In the genomic region with DNA sequence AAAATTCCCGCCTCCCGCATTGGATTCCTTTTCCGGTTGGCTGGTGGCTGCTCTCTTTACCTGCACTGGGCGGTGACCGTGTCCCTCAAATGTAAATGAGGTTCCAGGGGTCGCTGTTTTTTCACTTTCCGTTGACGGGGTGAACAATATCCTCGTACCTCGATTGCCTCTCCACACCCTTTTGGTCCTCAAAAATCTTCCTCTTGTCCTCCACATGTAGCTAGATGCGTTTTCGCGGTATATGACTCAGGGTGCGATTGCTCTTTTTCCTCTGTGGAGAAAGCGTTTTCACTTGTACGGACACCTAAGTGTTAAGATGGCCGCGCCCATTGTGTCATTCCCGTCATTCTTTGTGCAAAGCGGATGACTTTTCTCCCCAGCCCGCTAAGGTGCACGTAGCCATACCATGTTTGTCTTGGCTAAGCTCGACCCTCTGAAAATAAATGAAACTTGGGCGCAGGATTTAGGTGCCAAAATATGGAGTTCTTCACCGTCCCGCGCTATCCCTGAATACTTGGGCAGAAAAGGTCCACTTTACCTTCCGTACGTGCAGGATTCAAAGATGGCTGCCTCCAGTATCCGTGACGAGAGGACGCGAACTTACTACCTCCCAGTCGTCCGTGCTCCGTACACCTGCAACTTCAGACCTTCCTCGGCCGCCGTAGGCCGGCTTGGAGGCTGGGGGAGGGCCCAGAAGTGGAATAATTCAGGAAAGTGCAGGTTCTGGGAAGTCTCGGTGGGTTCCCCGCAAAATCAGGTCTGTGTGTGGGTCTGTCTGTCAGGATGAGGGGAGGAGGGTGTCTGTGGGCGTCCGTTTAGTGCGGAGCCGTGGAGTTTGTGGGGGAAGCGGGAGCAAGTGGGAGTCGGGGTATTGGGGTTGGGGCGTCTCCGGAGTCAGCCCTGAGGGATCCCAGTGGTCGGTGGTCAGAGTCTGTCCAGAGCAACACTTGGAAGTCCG, we compare ENCODE assay signal across 8 cellular contexts. TPM values are rescaled to one million over a fixed set of nuclear protein-coding genes. Genes with fewer than 3 reads are reported as not detected.
A peak's percentile ranks its signal among the peaks of the same experiment; 100 is the strongest.
DNase-seq lines count a peak whose midpoint lies in the region; ATAC-seq and TF ChIP-seq lines count a peak whose summit lies in the region.

A gene (plus strand): TSS at position 689 of the 958 bp plus-strand sequence. CDS start 8,749 bp downstream, outside the sequence.

- H3K27ac ChIP-seq in AG04450 (ENCODE audit: low read depth, low read length), result peak within 1 kb of the TSS; percentile 61
- H3K27ac ChIP-seq in colonic mucosa, result peak within 1 kb of the TSS; percentile 73

- H3K4me1 ChIP-seq in colonic mucosa, result peaks cover 6% of the 10 kb centered on the region

- DNase-seq in AG04450 (ENCODE audit: low read depth, low spot score) (peak; percentile 81), NCI-H446 (lab: John Stamatoyannopoulos, UW) (peak; percentile 85 to 88), colonic mucosa (peak; percentile 94), kidney tubule cell (ENCODE audit: low spot score) (peak; percentile 95)
- DNase-seq in activated CD4-positive, alpha-beta T cell treated with anti-CD3 and anti-CD28 coated beads for 4 hours, result peak; percentile 85 to 89
- DNase-seq in stimulated activated CD4-positive, alpha-beta T cell treated with anti-CD3 and anti-CD28 coated beads, Interleukin-1b, Interleukin-23, amount 100 ng/mL, for 1 hour (ENCODE audit: low read depth in 2 of 2), result peak; percentile 66 to 67

- H3K27me3 ChIP-seq in AG04450 (ENCODE audit: control insufficient read depth, insufficient read depth, low read length) (no peaks in the 10 kb centered on the region), colonic mucosa (no peaks in the 10 kb centered on the region)

- intact Hi-C loops in colonic mucosa (cut with DNase I), result loop anchor here (5.0 to 10.0 kb wide), 3 partner anchors 40 to 80 kb away; a partner anchor contains a TSS

- peak within 1 kb of the TSS; percentile 85 to 86 for H3K9ac ChIP-seq in colonic mucosa (ENCODE audit: low read depth in 2 of 2, low read length in 2 of 2)

- ATAC-seq in GM18873 (IDR thresholded peaks at IDR 0.05; ENCODE audit: low FRiP score, unreplicated experiment) (peak; percentile 59), HG03196 (IDR thresholded peaks at IDR 0.05; ENCODE audit: unreplicated experiment) (peak; percentile 87)

- H3K4me3 ChIP-seq in AG04450 (ENCODE audit: low read depth, low read length), result peak within 1 kb of the TSS; percentile 93
- H3K4me3 ChIP-seq in colonic mucosa, result peak within 1 kb of the TSS; percentile 80

- POLR2A ChIA-PET in AG04450 (lab: Yijun Ruan, JAX), result no interaction called here

- no peaks in the 10 kb centered on the region for H3K36me3 ChIP-seq in colonic mucosa

- TF ChIP-seq CTCF in AG04450 (IDR thresholded peaks at IDR 0.05; ENCODE audit: low read depth, low read length), result peak; percentile 22; the same call in 1 of the 2 replicates
- TF ChIP-seq CTCF in colonic mucosa (IDR thresholded peaks at IDR 0.05), result peak; percentile 11

- H3K9me3 ChIP-seq in AG04450 (ENCODE audit: control insufficient read depth, insufficient read depth, low read length) (peaks cover 21% of the 10 kb centered on the region), colonic mucosa (peaks cover 11% of the 10 kb centered on the region)

- CTCF ChIA-PET in AG04450 (lab: Charles Lee), result interaction anchor here (0.7 kb wide), 1 partner anchor 1562 kb away, joined by 3 read pairs; no protein-coding TSS in a partner anchor

RNA-seq across cellular contexts. Expression of the gene that starts here (rescaled TPM):
- polyA plus RNA-seq in AG04450 (2011; rRNA removed), result 4.9 and 8.4 TPM in 2 replicates
- 7.2 and 9.3 TPM in 2 replicates for polyA minus RNA-seq in AG04450 (2011; rRNA and poly(A)+ RNA removed)
- 1 to 10 TPM; 4.2 to 4.4 TPM for total RNA-seq in colonic mucosa

Comparison
In these comparisons a context has a peak if more than half of its experiments do, and no peak if none do; other contexts are left out.
1. Peak in every context shown above with its lines: DNase-seq, ATAC-seq, H3K4me3 ChIP-seq and H3K27ac ChIP-seq.